Comparison of ENCODE assay signal across 31 cellular contexts in the genomic region with DNA sequence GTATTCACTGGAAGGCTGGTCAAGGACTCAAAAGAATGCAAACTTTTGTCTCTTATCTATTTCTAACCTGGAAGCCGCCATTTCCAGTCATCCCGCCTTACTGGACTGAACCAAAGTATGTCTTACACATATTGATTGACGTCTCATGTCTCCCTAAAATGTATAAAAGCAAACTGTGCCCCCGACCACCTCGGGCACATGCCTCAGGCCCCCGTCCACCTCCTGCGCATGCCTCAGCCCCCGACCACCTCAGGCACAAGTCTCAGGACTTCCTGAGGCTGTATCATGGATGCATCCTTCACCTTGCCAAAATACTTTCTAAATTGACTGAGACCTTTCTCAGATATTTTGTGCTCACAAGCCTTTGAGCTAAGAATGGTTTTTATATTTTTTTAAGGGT.
"Had no signal": no experiment of that assay in that cellular context is flagged by ENCODE, and none has a peak within 500 bp of the region (broad histone marks: within the 10 kb centered on the region; RNA-seq: fewer than 3 reads in every experiment).

No MANE protein-coding gene starts in this region.

- H3K36me3 Mint-ChIP-seq: mesothelial cell of epicardium; naive B cell; natural killer cell; stimulated activated memory B cell treated with anti-CD40 and anti-IgM and Interleukin-4, amounts not matched to agents 10 μg/mL and 1 μg/mL and 100 μg/mL, for 72 hours had no signal

- H3K36me3 ChIP-seq: heart right ventricle, lower lobe of right lung, neural progenitor cell, neutrophil, prostate gland, sigmoid colon, tibial nerve, upper lobe of left lung had no signal

- ATAC-seq: heart right ventricle; left lobe of liver; left ventricle myocardium superior; lower lobe of right lung; natural killer cell; right cardiac atrium; stimulated activated memory B cell treated with anti-CD40 and anti-IgM and Interleukin-4, amounts not matched to agents 10 μg/mL and 1 μg/mL and 100 μg/mL, for 72 hours; stimulated activated naive CD8-positive, alpha-beta T cell treated with anti-CD3 and anti-CD28 coated beads, Interleukin-15, amount 100 ng/mL, for 72 hours had no signal

- H3K4me1 Mint-ChIP-seq: mesothelial cell of epicardium; naive B cell; natural killer cell; neural progenitor cell; stimulated activated memory B cell treated with anti-CD40 and anti-IgM and Interleukin-4, amounts not matched to agents 10 μg/mL and 1 μg/mL and 100 μg/mL, for 72 hours; stimulated activated naive CD8-positive, alpha-beta T cell treated with anti-CD3 and anti-CD28 coated beads, Interleukin-15, amount 100 ng/mL, for 72 hours had no signal

- H3K27ac ChIP-seq: heart right ventricle, hepatocyte, lower lobe of right lung, neural progenitor cell, neutrophil, parathyroid adenoma, prostate gland, sigmoid colon, tibial nerve, upper lobe of left lung had no signal

- H3K9ac ChIP-seq: neural progenitor cell, parathyroid adenoma had no signal

- H3K9me3 ChIP-seq: lower lobe of right lung, neutrophil, prostate gland, sigmoid colon, tibial nerve, upper lobe of left lung had no signal

- DNase-seq: heart right ventricle; islet precursor cell; left ventricle myocardium superior; lower lobe of right lung; mammary epithelial cell; mesenchymal stem cell; naive B cell; natural killer cell; nephron progenitor cell; occipital lobe; retina; right cardiac atrium; sigmoid colon; small intestine; stimulated activated CD4-positive, alpha-beta T cell treated with anti-CD3 and anti-CD28 coated beads, Interleukin-1b, Interleukin-23, amount 100 ng/mL, for 48 hours; stimulated activated CD4-positive, alpha-beta T cell treated with anti-CD3 and anti-CD28 coated beads, Interleukin-2, amount 100 ng/mL, for 48 hours; stimulated activated CD4-positive, alpha-beta T cell treated with anti-CD3 and anti-CD28 coated beads, Interleukin-4, amount 100 ng/mL, for 4 hours; stimulated activated CD8-positive, alpha-beta memory T cell treated with anti-CD3 and anti-CD28 coated beads, Interleukin-4, amount 100 ng/mL, for 48 hours; stimulated activated naive CD4-positive, alpha-beta T cell treated with Interleukin-2 at 50 U/mL for 16 hours; stimulated activated naive CD8-positive, alpha-beta T cell treated with anti-CD3 and anti-CD28 coated beads, Interleukin-15, amount 100 ng/mL, for 72 hours; substantia nigra; upper lobe of left lung had no signal

- H3K4me3 ChIP-seq: heart right ventricle, hepatocyte, lower lobe of right lung, neural progenitor cell, prostate gland, sigmoid colon, tibial nerve, upper lobe of left lung had no signal

- H3K4me1 ChIP-seq: heart right ventricle, lower lobe of right lung, neural progenitor cell, parathyroid adenoma, prostate gland, tibial nerve, upper lobe of left lung had no signal

- H3K27ac Mint-ChIP-seq: mesothelial cell of epicardium; naive B cell; natural killer cell; nephron progenitor cell; neural progenitor cell; stimulated activated memory B cell treated with anti-CD40 and anti-IgM and Interleukin-4, amounts not matched to agents 10 μg/mL and 1 μg/mL and 100 μg/mL, for 72 hours; stimulated activated naive CD8-positive, alpha-beta T cell treated with anti-CD3 and anti-CD28 coated beads, Interleukin-15, amount 100 ng/mL, for 72 hours had no signal

- H3K4me3 Mint-ChIP-seq: mesothelial cell of epicardium; natural killer cell; nephron progenitor cell; neural progenitor cell; stimulated activated memory B cell treated with anti-CD40 and anti-IgM and Interleukin-4, amounts not matched to agents 10 μg/mL and 1 μg/mL and 100 μg/mL, for 72 hours; stimulated activated naive CD8-positive, alpha-beta T cell treated with anti-CD3 and anti-CD28 coated beads, Interleukin-15, amount 100 ng/mL, for 72 hours had no signal

- H3K27me3 ChIP-seq: hepatocyte, neural progenitor cell, neutrophil, sigmoid colon, tibial nerve, upper lobe of left lung had no signal
